ENCODE assay signal across 8 cellular contexts in the genomic region with DNA sequence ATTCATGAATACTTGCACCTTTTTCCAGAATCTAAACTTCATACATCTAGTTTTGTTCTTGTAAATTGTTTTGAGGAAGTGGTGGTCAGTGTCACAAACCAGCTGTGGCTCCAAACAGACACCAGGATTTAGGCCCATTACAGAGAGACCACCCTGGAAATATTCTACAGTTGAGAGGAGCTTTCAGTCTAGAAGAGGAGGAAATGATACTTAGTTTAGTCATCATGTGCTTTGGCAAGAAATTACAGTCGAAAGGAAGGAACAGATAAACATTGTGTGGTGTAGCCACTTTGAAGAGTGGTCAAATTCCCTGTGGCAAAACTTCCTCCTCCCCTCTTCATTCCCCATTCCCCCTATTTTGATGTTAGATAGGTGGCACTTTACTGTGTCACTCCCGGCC. TPM values are rescaled to one million over a fixed set of nuclear protein-coding genes. Genes with fewer than 3 reads are reported as not detected.
DNase-seq lines count a peak whose midpoint lies in the region; ATAC-seq, FAIRE-seq and TF ChIP-seq lines count a peak whose summit lies in the region.

No MANE protein-coding gene starts in this region.

- peaks cover 91% of the 10 kb centered on the region for H3K4me1 Mint-ChIP-seq in HFFc6 (ENCODE audit: low read depth)
- no peaks in the 10 kb centered on the region for H3K4me1 Mint-ChIP-seq in stimulated activated memory B cell treated with anti-CD40 and anti-IgM and Interleukin-4, amounts not matched to agents 10 μg/mL and 1 μg/mL and 100 μg/mL, for 72 hours

- H4K20me1 ChIP-seq in keratinocyte (ENCODE audit: control insufficient read depth, extremely low read depth, insufficient read depth, low read length) = no peaks in the 10 kb centered on the region

- H3K4me3 ChIP-seq in keratinocyte (ENCODE audit: control insufficient read depth in 2 of 3, extremely low read depth in 1 of 3, insufficient read depth in 2 of 3, low read depth in 1 of 3, low read length in 3 of 3) = peak overlapping the region in 1 of 3 experiments; percentile 9

- dilution Hi-C loops in keratinocyte (cut with MboI; ENCODE audit: extremely low pct_ligation_motif_present, low sequenced_read_pairs) = no loop called here

- H3K9me1 ChIP-seq in keratinocyte (ENCODE audit: control insufficient read depth, extremely low read depth, insufficient read depth, low read length) = no peaks in the 10 kb centered on the region

- ATAC-seq in activated CD4-positive, CD25-positive, alpha-beta regulatory T cell treated with anti-CD3 and anti-CD28 coated beads, Interleukin-2, amount 50 U/mL, for 24 hours = no peak
- ATAC-seq in stimulated activated memory B cell treated with anti-CD40 and anti-IgM and Interleukin-4, amounts not matched to agents 10 μg/mL and 1 μg/mL and 100 μg/mL, for 72 hours = no peak
- no peak for ATAC-seq in HG02970 (IDR thresholded peaks at IDR 0.05; ENCODE audit: low FRiP score, unreplicated experiment)

- peaks cover 17% of the 10 kb centered on the region for H3K36me3 Mint-ChIP-seq in HFFc6 (ENCODE audit: low read depth)
- H3K36me3 Mint-ChIP-seq in stimulated activated memory B cell treated with anti-CD40 and anti-IgM and Interleukin-4, amounts not matched to agents 10 μg/mL and 1 μg/mL and 100 μg/mL, for 72 hours = no peaks in the 10 kb centered on the region

- H3K9me3 ChIP-seq in keratinocyte (ENCODE audit: control insufficient read depth, low read depth, low read length) = no peaks in the 10 kb centered on the region

- peaks cover 2 to 4% of the 10 kb centered on the region in 2 experiments for H3K36me3 ChIP-seq in keratinocyte (ENCODE audit: control insufficient read depth in 2 of 2, extremely low read depth in 1 of 2, insufficient read depth in 2 of 2, low read length in 2 of 2)

- H3K9ac ChIP-seq in keratinocyte (ENCODE audit: control insufficient read depth, extremely low read depth, insufficient read depth, low read length) = peak overlapping the region; percentile 29

- no peaks in the 10 kb centered on the region for H3K27me3 ChIP-seq in keratinocyte (ENCODE audit: control insufficient read depth, extremely low read depth, insufficient read depth, low read length)

- DNase-seq in COLO829 (ENCODE audit: low spot score) (peak; percentile 58), HFFc6 (peak; percentile 56), RWPE1 (ENCODE audit: low spot score) (peak; percentile 42), keratinocyte (ENCODE audit: low read depth, low spot score) (no peak), C1 segment of cervical spinal cord (lab: John Stamatoyannopoulos, UW) (no peak)

- no peak overlapping the region for H2AFZ ChIP-seq in keratinocyte (ENCODE audit: control insufficient read depth, low read length)

- no peak overlapping the region for H3K27ac ChIP-seq in RWPE1
- H3K27ac ChIP-seq in keratinocyte (ENCODE audit: control insufficient read depth, insufficient read depth, low read length) = peak overlapping the region; percentile 97

- H3K4me1 ChIP-seq in keratinocyte (ENCODE audit: control insufficient read depth, extremely low read depth, insufficient read depth, low read length) = peaks cover 56% of the 10 kb centered on the region

- peak overlapping the region; percentile 63 for H3K4me2 ChIP-seq in keratinocyte (ENCODE audit: control insufficient read depth, extremely low read depth, insufficient read depth, low read depth, low read length)

- no peaks in the 10 kb centered on the region for H3K9me3 Mint-ChIP-seq in HFFc6
- H3K9me3 Mint-ChIP-seq in stimulated activated memory B cell treated with anti-CD40 and anti-IgM and Interleukin-4, amounts not matched to agents 10 μg/mL and 1 μg/mL and 100 μg/mL, for 72 hours = no peaks in the 10 kb centered on the region

- no peaks in the 10 kb centered on the region for H3K27me3 Mint-ChIP-seq in HFFc6 (ENCODE audit: insufficient read depth)
- no peaks in the 10 kb centered on the region for H3K27me3 Mint-ChIP-seq in stimulated activated memory B cell treated with anti-CD40 and anti-IgM and Interleukin-4, amounts not matched to agents 10 μg/mL and 1 μg/mL and 100 μg/mL, for 72 hours

- H3K4me3 Mint-ChIP-seq in HFFc6 = peak overlapping the region; percentile 65
- H3K4me3 Mint-ChIP-seq in stimulated activated memory B cell treated with anti-CD40 and anti-IgM and Interleukin-4, amounts not matched to agents 10 μg/mL and 1 μg/mL and 100 μg/mL, for 72 hours = no peak overlapping the region

- peak overlapping the region; percentile 85 for H3K27ac Mint-ChIP-seq in HFFc6
- no peak overlapping the region for H3K27ac Mint-ChIP-seq in stimulated activated memory B cell treated with anti-CD40 and anti-IgM and Interleukin-4, amounts not matched to agents 10 μg/mL and 1 μg/mL and 100 μg/mL, for 72 hours

- peaks cover 55% of the 10 kb centered on the region for H3K79me2 ChIP-seq in keratinocyte (ENCODE audit: control insufficient read depth, insufficient read depth, low read length)

- peak; percentile 86 for FAIRE-seq in keratinocyte (lab: Jason Lieb, UNC)

- TF ChIP-seq CTCF in HFFc6 (IDR thresholded peaks at IDR 0.05) (no peak), RWPE1 (conservative IDR thresholded peaks at IDR 0.05; ENCODE audit: low read depth) (no peak), keratinocyte (optimal IDR thresholded peaks at IDR 0.05 in 1 of 3, IDR thresholded peaks at IDR 0.05 in 1 of 3, conservative IDR thresholded peaks at IDR 0.05 in 1 of 3; ENCODE audit: extremely low read depth in 1 of 3, insufficient read depth in 2 of 3, low read length in 3 of 3) (no peak)

- POLR2A ChIA-PET in RWPE1 (lab: Yijun Ruan, JAX; ENCODE audit: low non-redundant PET) = no interaction called here

- CTCF ChIA-PET in RWPE1 (lab: Yijun Ruan, JAX) = no interaction called here

RNA-seq across cellular contexts. Expression of gene DCBLD1, which starts 15.7 kb away (rescaled TPM):
- total RNA-seq in HFFc6 (2021; fragmentation: NEBNext Ultra II Directional; extraction: Animal tissue kit (Norgen Biotek cat#: 25700)) = 10 to 100 TPM; 29.3 to 41.6 (median 31.9) TPM
- polyA plus RNA-seq in keratinocyte = 15.8 to 21.7 TPM (median 21.0 TPM) in 3 replicates
- polyA plus RNA-seq in keratinocyte (2011; ENCODE audit: low read depth) = 24.9 TPM
- polyA plus RNA-seq in keratinocyte (2011; cell fraction: cytosol; rRNA removed) = 7.7 and 10.3 TPM in 2 replicates
- 25.4 and 31.5 TPM in 2 replicates for polyA plus RNA-seq in keratinocyte (2011; cell fraction: nucleus; rRNA removed)
- polyA plus RNA-seq in keratinocyte (2012; ENCODE audit: low replicate concordance) = 10.5 and 17.1 TPM in 2 replicates
- polyA minus RNA-seq in keratinocyte = 7.9 to 19.4 TPM (median 16.5 TPM) in 3 replicates
- 20.3 TPM for polyA minus RNA-seq in keratinocyte (2011; cell fraction: cytosol; rRNA and poly(A)+ RNA removed)
- 31.2 and 42.1 TPM in 2 replicates for polyA minus RNA-seq in keratinocyte (2011; cell fraction: nucleus; rRNA and poly(A)+ RNA removed)

Comparison
In these comparisons a context has a peak if more than half of its experiments do, and no peak if none do; other contexts are left out.
1. DNase-seq: peak in COLO829 (single experiment), HFFc6 (single experiment) and RWPE1 (single experiment); none in keratinocyte (single experiment) and C1 segment of cervical spinal cord (0 of 14).